Comparison of ENCODE assay signal across 13 cellular contexts in genomic region chr16:66902648-66903543, GRCh38. TPM values are rescaled to one million over a fixed set of nuclear protein-coding genes. Genes with fewer than 3 reads are reported as not detected.
DNase-seq lines count a peak whose midpoint lies in the region; ATAC-seq and TF ChIP-seq lines count a peak whose summit lies in the region.
"Had no signal": no experiment of that assay in that cellular context is flagged by ENCODE, and none has a peak within 500 bp of the region (broad histone marks: within the 10 kb centered on the region; RNA-seq: fewer than 3 reads in every experiment).

No MANE protein-coding gene starts in this region.

- TF ChIP-seq RAD21 in HCT116 (IDR thresholded peaks at IDR 0.05; ENCODE audit: low read depth) = no peak

- BruUV-seq in HCT116 (replicated peaks; lab: Mats Ljungman, UMichigan) (no TSS peak), mammary epithelial cell (replicated peaks; lab: Mats Ljungman, UMichigan) (no TSS peak)

- in situ Hi-C loops in mammary epithelial cell (cut with MboI; ENCODE audit: low sequenced_read_pairs in 2 of 2) = no loop called here

- H3K9me2 ChIP-seq in HCT116 (ENCODE audit: insufficient read depth) = no peaks in the 10 kb centered on the region

- no peak for TF ChIP-seq POLR2A in HCT116 (IDR thresholded peaks at IDR 0.05; ENCODE audit: borderline replicate concordance, extremely low read depth, insufficient read depth, insufficient read length)

- H3K27me3 ChIP-seq in HCT116 (ENCODE audit: insufficient read depth, low read length) (no peaks in the 10 kb centered on the region), rectal smooth muscle tissue (ENCODE audit: control insufficient read depth, insufficient read depth, low read length) (no peaks in the 10 kb centered on the region), mammary epithelial cell (ENCODE audit: insufficient read depth, low read length) (no peaks in the 10 kb centered on the region)

- intact Hi-C loops in HCT116 (cut with micrococcal nuclease) (no loop called here), Right ventricle myocardium inferior (cut with DNase I) (loop anchor here (1.0 to 5.0 kb wide), 2 partner anchors 20 to 34 kb away; partner anchors contain the start of gene CES2), mammary epithelial cell (cut with micrococcal nuclease) (no loop called here)

- H4K20me1 ChIP-seq in HCT116 (ENCODE audit: insufficient read depth) (no peaks in the 10 kb centered on the region), mammary epithelial cell (ENCODE audit: insufficient read depth, low read length) (no peaks in the 10 kb centered on the region)

- H3K9me3 ChIP-seq in HCT116 (ENCODE audit: control insufficient read depth in 1 of 2, insufficient read depth in 1 of 2, low read depth in 1 of 2, low read length in 2 of 2) = no peaks in the 10 kb centered on the region
- no peaks in the 10 kb centered on the region for H3K9me3 ChIP-seq in mammary epithelial cell (replicated peaks; ENCODE audit: insufficient read depth, low read length)

- RAD21 ChIA-PET in HCT116 (lab: Charles Lee; ENCODE audit: low non-redundant PET in 1 of 2, low total read pairs in 2 of 2, uncharacterized antibody in 2 of 2, unreplicated experiment in 2 of 2) = no interaction called here

- H2AFZ ChIP-seq in HCT116 (ENCODE audit: low read depth, low read length, poor library complexity, severe bottlenecking) = no peak overlapping the region
- H2AFZ ChIP-seq in mammary epithelial cell (ENCODE audit: low read depth, low read length) = no peak overlapping the region

- H3K9ac ChIP-seq in HCT116 (ENCODE audit: low read length) = no peak overlapping the region
- H3K9ac ChIP-seq in rectal smooth muscle tissue (ENCODE audit: low read length) = no peak overlapping the region
- no peak overlapping the region for H3K9ac ChIP-seq in mammary epithelial cell (ENCODE audit: insufficient read depth, low read length)

- no peak overlapping the region for H3K4me2 ChIP-seq in HCT116 (ENCODE audit: low read length)
- H3K4me2 ChIP-seq in mammary epithelial cell (ENCODE audit: insufficient read depth, low read depth, low read length) = no peak overlapping the region

- no peak overlapping the region for H3K27ac ChIP-seq in HCT116 (ENCODE audit: low read depth, low read length)
- H3K27ac ChIP-seq in rectal smooth muscle tissue (ENCODE audit: low read depth, low read length) = peak overlapping the region; percentile 94
- no peak overlapping the region for H3K27ac ChIP-seq in mammary epithelial cell (ENCODE audit: insufficient read depth, low read depth, low read length)

- CTCF ChIA-PET in HCT116 (lab: Charles Lee) (interaction anchor here (1.3 to 1.5 kb wide), 2 partner anchors 8 to 26 kb away, joined by 3 read pairs; no protein-coding TSS in a partner anchor), mammary epithelial cell (lab: Charles Lee; ENCODE audit: low non-redundant PET) (interaction anchor here (0.6 kb wide), 2 partner anchors 9 to 23 kb away, joined by 3 to 4 read pairs; no protein-coding TSS in a partner anchor)

- H3K36me3 ChIP-seq in HCT116 (ENCODE audit: control insufficient read depth in 1 of 2, insufficient read depth in 2 of 2, low read length in 2 of 2) = no peaks in the 10 kb centered on the region
- H3K36me3 ChIP-seq in rectal smooth muscle tissue (ENCODE audit: control insufficient read depth, insufficient read depth, low read length) = no peaks in the 10 kb centered on the region
- no peaks in the 10 kb centered on the region for H3K36me3 ChIP-seq in mammary epithelial cell (ENCODE audit: insufficient read depth, low read length)

- TF ChIP-seq CTCF in HCT116 (IDR thresholded peaks at IDR 0.05 in 2 of 3, conservative IDR thresholded peaks at IDR 0.05 in 1 of 3; ENCODE audit: borderline replicate concordance in 1 of 3, insufficient read depth in 1 of 3, low read depth in 2 of 3, low read length in 2 of 3) = 0 out of 6 replicates have a peak, but pooled peaks of 1 of the 3 experiments have one; percentile 1
- peak in 1 of 2 donors; percentile 9 for TF ChIP-seq CTCF in mammary epithelial cell (conservative IDR thresholded peaks at IDR 0.05 in 1 of 2, IDR thresholded peaks at IDR 0.05 in 1 of 2; ENCODE audit: extremely low read depth in 1 of 2, insufficient read depth in 1 of 2, low read depth in 1 of 2, low read length in 2 of 2)

- H3K4me3 ChIP-seq in HCT116 (replicated peaks in 1 of 2; ENCODE audit: low read depth in 1 of 2, low read length in 2 of 2) (no peak overlapping the region), rectal smooth muscle tissue (ENCODE audit: low read length) (no peak overlapping the region), mammary epithelial cell (replicated peaks in 1 of 3; ENCODE audit: insufficient read depth in 1 of 3, low read depth in 2 of 3, low read length in 3 of 3) (no peak overlapping the region)

- dilution Hi-C loops in mammary epithelial cell (cut with HindIII; ENCODE audit: low sequenced_read_pairs) = no loop called here

- DNase-seq in HCT116 (ENCODE audit: low read depth, low spot score) (no peak), Right ventricle myocardium inferior (ENCODE audit: missing footprints) (no peak), mammary epithelial cell (no peak), LoVo (ENCODE audit: low spot score) (no peak), NCI-H2227 treated with DMSO at 0.1 percent for 48 hours (lab: John Stamatoyannopoulos, UW) (no peak)
- DNase-seq: DMS53; foreskin fibroblast; islet precursor cell; NCI-H510A; stimulated activated CD8-positive, alpha-beta memory T cell treated with anti-CD3 and anti-CD28 coated beads, Interleukin-4, amount 100 ng/mL, for 48 hours had no signal

- ATAC-seq in HCT116 = peak; percentile 48
- peak; percentile 43 for ATAC-seq in Right ventricle myocardium inferior

- POLR2A ChIA-PET in HCT116 (lab: Charles Lee) = interaction anchor here (0.5 kb wide), 1 partner anchor 275 kb away, joined by 5 read pairs; no protein-coding TSS in a partner anchor

- no peaks in the 10 kb centered on the region for H3K79me2 ChIP-seq in HCT116 (ENCODE audit: insufficient read depth, low read length)
- no peaks in the 10 kb centered on the region for H3K79me2 ChIP-seq in mammary epithelial cell (ENCODE audit: insufficient read depth, low read length)

- 89% methylated on average over 10 of the region's 14 CpGs for whole genome bisulfite sequencing in mammary epithelial cell (ENCODE audit: low coverage, missing lambda C conversion rate)

- H3K4me1 ChIP-seq in HCT116 (ENCODE audit: control insufficient read depth in 1 of 2, insufficient read depth in 2 of 2, low read length in 2 of 2) (peaks cover 17% of the 10 kb centered on the region in 2 experiments), rectal smooth muscle tissue (ENCODE audit: control insufficient read depth, insufficient read depth, low read length) (peaks cover 55% of the 10 kb centered on the region), mammary epithelial cell (ENCODE audit: insufficient read depth, low read length) (peaks cover 21% of the 10 kb centered on the region)

TF ChIP-seq in HCT116, 20 proteins besides CTCF, POLR2A, EP300 and RAD21 (continues in another document):
- TF ChIP-seq ZFX (IDR thresholded peaks at IDR 0.05) (no peak), POLR2AphosphoS5 (IDR thresholded peaks at IDR 0.05; ENCODE audit: low read depth, low read length) (no peak), ZBTB33 (IDR thresholded peaks at IDR 0.05; ENCODE audit: extremely low read depth, insufficient replicate concordance, low read length) (no peak), TCF7L2 (IDR thresholded peaks at IDR 0.05; ENCODE audit: borderline replicate concordance, extremely low read depth, insufficient read depth, insufficient read length) (no peak), FOSL1 (IDR thresholded peaks at IDR 0.05; ENCODE audit: low read depth) (no peak), SIN3A (IDR thresholded peaks at IDR 0.05; ENCODE audit: low read depth) (no peak), CEBPB (IDR thresholded peaks at IDR 0.05; ENCODE audit: low read depth) (no peak), ELF1 (IDR thresholded peaks at IDR 0.05; ENCODE audit: borderline replicate concordance, low read depth) (no peak), EGR1 (IDR thresholded peaks at IDR 0.05; ENCODE audit: low read depth) (no peak)

RNA-seq across cellular contexts. Expression of gene CDH16, which starts 15.8 kb away (rescaled TPM):
- total RNA-seq in HCT116 (2021; ENCODE audit: unreplicated experiment) (not detected), Right ventricle myocardium inferior (0.16 TPM), mammary epithelial cell (under 1 TPM in 1 of 2 donors, not detected in 1; 0.28 TPM)
- not detected in 2 replicates for polyA plus RNA-seq in HCT116 (2012)
- polyA plus RNA-seq in mammary epithelial cell = 0.45 TPM
- not detected for polyA minus RNA-seq in mammary epithelial cell
- total RNA-seq: HT1080, neural crest cell had no signal

RNA-seq across cellular contexts. Expression of gene RRAD, which starts 22.4 kb away (rescaled TPM):
- total RNA-seq in HCT116 (2021; ENCODE audit: unreplicated experiment) = 2.2 TPM
- polyA plus RNA-seq in HCT116 (2012) = 2.1 and 2.4 TPM in 2 replicates
- total RNA-seq in Right ventricle myocardium inferior = 84.3 TPM
- 10 to 100 TPM in 1 of 2 donors, 1 to 10 TPM in 1; 1.9 to 10.3 TPM for total RNA-seq in mammary epithelial cell
- 1.3 TPM for polyA plus RNA-seq in mammary epithelial cell
- not detected for polyA minus RNA-seq in mammary epithelial cell
- total RNA-seq: HT1080 had no signal

RNA-seq across cellular contexts. Expression of gene PDP2, which starts 22.6 kb away (rescaled TPM):
- total RNA-seq in HCT116 (2021; ENCODE audit: unreplicated experiment) (19.9 TPM), Right ventricle myocardium inferior (3.1 TPM), mammary epithelial cell (10 to 100 TPM; 14.2 to 25.0 TPM)
- 7.0 and 7.5 TPM in 2 replicates for polyA plus RNA-seq in HCT116 (2012)
- 19.3 TPM for polyA plus RNA-seq in mammary epithelial cell
- polyA minus RNA-seq in mammary epithelial cell = 14.5 TPM

RNA-seq across cellular contexts. Expression of gene CIAO2B, which starts 31.3 kb away (rescaled TPM):
- total RNA-seq in HCT116 (2021; ENCODE audit: unreplicated experiment) (113 TPM), Right ventricle myocardium inferior (127 TPM), mammary epithelial cell (100 to 1,000 TPM in 1 of 2 donors, 10 to 100 TPM in 1; 89.9 to 104 TPM)
- polyA plus RNA-seq in HCT116 (2012) = 330 and 345 TPM in 2 replicates
- 186 TPM for polyA plus RNA-seq in mammary epithelial cell
- polyA minus RNA-seq in mammary epithelial cell = 73.9 TPM

RNA-seq across cellular contexts. Expression of gene CES2, which starts 32.4 kb away (rescaled TPM):
- 35.4 TPM for total RNA-seq in HCT116 (2021; ENCODE audit: unreplicated experiment)
- 17.9 and 19.7 TPM in 2 replicates for polyA plus RNA-seq in HCT116 (2012)
- total RNA-seq in Right ventricle myocardium inferior = 126 TPM
- total RNA-seq in mammary epithelial cell = 100 to 1,000 TPM; 110 to 130 TPM
- polyA plus RNA-seq in mammary epithelial cell = 95.4 TPM
- polyA minus RNA-seq in mammary epithelial cell = 97.2 TPM
